11 cellular contexts compared by ENCODE assay signal in the genomic region with DNA sequence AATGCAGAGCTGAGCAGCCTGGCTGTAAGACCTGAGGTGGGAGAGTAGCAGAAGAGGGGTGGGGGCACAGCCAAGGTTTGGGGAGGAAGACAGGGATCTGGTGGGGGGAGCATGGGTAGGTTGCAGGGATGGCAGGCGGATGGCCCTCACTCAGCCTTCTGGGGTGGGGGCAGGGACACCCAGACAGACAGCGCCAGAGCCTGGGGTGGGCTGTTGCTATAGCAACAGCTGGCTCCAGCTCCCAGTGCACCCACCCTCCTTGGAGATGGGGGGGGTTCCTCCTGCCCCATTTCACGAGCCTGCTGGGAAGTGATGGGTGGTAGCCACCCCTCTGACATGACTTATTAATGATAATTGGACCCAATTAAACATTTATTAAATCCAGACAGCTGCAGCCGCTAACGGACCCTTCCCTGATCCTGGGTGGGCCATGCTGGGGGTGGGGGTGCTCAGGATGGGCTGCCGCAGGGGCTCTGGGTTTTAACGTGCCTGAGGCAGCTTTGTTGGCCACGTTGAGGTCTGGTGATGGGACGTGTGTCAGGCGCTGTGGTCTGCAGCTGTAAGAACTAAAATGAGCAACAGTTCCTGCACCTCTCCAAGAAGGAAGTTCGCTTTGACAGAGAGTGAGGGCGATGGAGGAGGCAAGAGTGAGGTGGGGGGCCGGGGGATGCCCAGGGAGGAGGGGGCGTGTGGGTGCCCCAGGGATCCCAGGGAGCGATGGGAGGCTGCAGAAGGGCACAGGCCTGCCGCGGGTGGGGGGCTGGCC. TPM values are rescaled to one million over a fixed set of nuclear protein-coding genes. Genes with fewer than 3 reads are reported as not detected.
DNase-seq lines count a peak whose midpoint lies in the region; ATAC-seq and TF ChIP-seq lines count a peak whose summit lies in the region.
"Had no signal": no experiment of that assay in that cellular context is flagged by ENCODE, and none has a peak within 500 bp of the region (broad histone marks: within the 10 kb centered on the region; RNA-seq: fewer than 3 reads in every experiment).

No MANE protein-coding gene starts in this region.

- TF ChIP-seq CTCF in GM10248 (IDR thresholded peaks at IDR 0.05; ENCODE audit: control extremely low read depth, extremely low read depth, low read depth, missing control alignments) (no peak), neural progenitor cell (IDR thresholded peaks at IDR 0.05) (no peak), sigmoid colon (IDR thresholded peaks at IDR 0.05) (no peak)

- H3K9ac ChIP-seq in neural progenitor cell, result no peak overlapping the region
- H3K9ac ChIP-seq: parathyroid adenoma had no signal

- CTCF ChIA-PET in GM10248 (lab: Yijun Ruan, JAX), result interaction anchor here (0.8 to 4.2 kb wide), 10 partner anchors 17 to 253 kb away, joined by 3 to 24 read pairs (median 4); no protein-coding TSS in a partner anchor

- ATAC-seq in activated naive CD4-positive, alpha-beta T cell treated with anti-CD3 and anti-CD28 coated beads, Interleukin-2, amount 50 U/mL, for 72 hours, result peak; percentile 19 to 70
- no peak for ATAC-seq in Right ventricle myocardium inferior

- peaks cover 86% of the 10 kb centered on the region for H4K20me1 ChIP-seq in neural progenitor cell (ENCODE audit: low read depth)

- no peak overlapping the region for H2AFZ ChIP-seq in neural progenitor cell (replicated peaks)
- H2AFZ ChIP-seq: parathyroid adenoma had no signal

- peak overlapping the region; percentile 99 for H3K4me2 ChIP-seq in neural progenitor cell

- no peaks in the 10 kb centered on the region for H3K36me3 ChIP-seq in neural progenitor cell
- peaks cover 0 to 6% (median 0%) of the 10 kb centered on the region in 4 donors for H3K36me3 ChIP-seq in sigmoid colon

- TF ChIP-seq POLR2A in sigmoid colon (IDR thresholded peaks at IDR 0.05), result no peak

- 38 to 39% methylated on average over 17 of the region's 17 CpGs for WGBS in sigmoid colon, 2 donors

- H3K27ac ChIP-seq in neural progenitor cell (no peak overlapping the region), sigmoid colon (no peak overlapping the region)
- H3K27ac ChIP-seq: parathyroid adenoma had no signal

- H3K27me3 Mint-ChIP-seq in IgD-negative memory B cell (peaks cover 9% of the 10 kb centered on the region), neural progenitor cell (ENCODE audit: insufficient read depth, low read depth) (peaks cover 18% of the 10 kb centered on the region)

- POLR2A ChIA-PET in GM10248 (lab: Yijun Ruan, JAX), result no interaction called here

- peak overlapping the region in 1 of 3 donors; percentile 76 for H3K27ac Mint-ChIP-seq in IgD-negative memory B cell
- H3K27ac Mint-ChIP-seq in activated naive CD4-positive, alpha-beta T cell treated with anti-CD3 and anti-CD28 coated beads, Interleukin-2, amount 50 U/mL, for 72 hours, result peak overlapping the region in 1 of 2 donors; percentile 66
- H3K27ac Mint-ChIP-seq in neural progenitor cell, result no peak overlapping the region

- DNase-seq in GM10248 (ENCODE audit: extremely low spot score) (peak; percentile 47), neural progenitor cell (ENCODE audit: low spot score) (no peak), RPMI8226 (no peak), Right ventricle myocardium inferior (ENCODE audit: missing footprints) (no peak), sigmoid colon (no peak)
- DNase-seq in activated naive CD4-positive, alpha-beta T cell treated with anti-CD3 and anti-CD28 coated beads, Interleukin-2, amount 50 U/mL, for 72 hours (ENCODE audit: low spot score in 2 of 2), result no peak

- intact Hi-C loops in Right ventricle myocardium inferior (cut with DNase I) (no loop called here), sigmoid colon (cut with DNase I) (no loop called here)

- H3K79me2 ChIP-seq in neural progenitor cell (ENCODE audit: low read depth), result peaks cover 5% of the 10 kb centered on the region
- H3K79me2 ChIP-seq: parathyroid adenoma had no signal

- peak overlapping the region; percentile 12 to 92 (median 66) for H3K4me3 Mint-ChIP-seq in IgD-negative memory B cell
- peak overlapping the region; percentile 71 for H3K4me3 Mint-ChIP-seq in neural progenitor cell

- no peaks in the 10 kb centered on the region for H3K36me3 Mint-ChIP-seq in IgD-negative memory B cell
- H3K36me3 Mint-ChIP-seq in activated naive CD4-positive, alpha-beta T cell treated with anti-CD3 and anti-CD28 coated beads, Interleukin-2, amount 50 U/mL, for 72 hours, result no peaks in the 10 kb centered on the region
- H3K36me3 Mint-ChIP-seq in neural progenitor cell, result peaks cover 9% of the 10 kb centered on the region

- H3K27me3 ChIP-seq in neural progenitor cell (peaks cover 35% of the 10 kb centered on the region), sigmoid colon (peaks cover 5 to 37% (median 7%) of the 10 kb centered on the region in 3 donors)

- peaks cover 6 to 16% (median 15%) of the 10 kb centered on the region in 3 donors for H3K4me1 Mint-ChIP-seq in IgD-negative memory B cell
- H3K4me1 Mint-ChIP-seq in neural progenitor cell, result peaks cover 5% of the 10 kb centered on the region

- H3F3A ChIP-seq in neural progenitor cell (ENCODE audit: low read depth), result peaks cover 17% of the 10 kb centered on the region

- peak overlapping the region; percentile 52 for H3K4me3 ChIP-seq in neural progenitor cell
- H3K4me3 ChIP-seq in sigmoid colon, result no peak overlapping the region

- H3K4me1 ChIP-seq in neural progenitor cell (peaks cover 20% of the 10 kb centered on the region), sigmoid colon (peaks cover 0 to 26% (median 17%) of the 10 kb centered on the region in 4 donors)

- no peak for TF ChIP-seq EP300 in sigmoid colon (IDR thresholded peaks at IDR 0.05)

- H3K9me3 ChIP-seq in neural progenitor cell (ENCODE audit: low read depth), result no peaks in the 10 kb centered on the region
- H3K9me3 ChIP-seq in sigmoid colon, result no peaks in the 10 kb centered on the region

- H3K9me3 Mint-ChIP-seq in IgD-negative memory B cell (no peaks in the 10 kb centered on the region), neural progenitor cell (no peaks in the 10 kb centered on the region)
- H3K9me3 Mint-ChIP-seq in activated naive CD4-positive, alpha-beta T cell treated with anti-CD3 and anti-CD28 coated beads, Interleukin-2, amount 50 U/mL, for 72 hours, result no peaks in the 10 kb centered on the region

RNA-seq across cellular contexts. Expression of gene AGRN, which starts 19.4 kb away (rescaled TPM):
- polyA plus RNA-seq in IgD-negative memory B cell (0.05 TPM), sigmoid colon (10 to 100 TPM in 1 of 3 donors, 1 to 10 TPM in 2; 2.8 to 54.4 (median 3.0) TPM)
- total RNA-seq in activated naive CD4-positive, alpha-beta T cell treated with anti-CD3 and anti-CD28 coated beads, Interleukin-2, amount 50 U/mL, for 72 hours, result 10 to 100 TPM; 44.5 to 79.9 TPM
- total RNA-seq in neural progenitor cell (ENCODE audit: low replicate concordance) (34.1 and 142 TPM in 2 replicates), Right ventricle myocardium inferior (14.1 TPM), sigmoid colon (10 to 100 TPM in 2 of 4 donors, 1 to 10 TPM in 2; 3.9 to 23.3 (median 10.3) TPM)

RNA-seq across cellular contexts. Expression of gene ISG15, which starts 26.0 kb away (rescaled TPM):
- 191 TPM for polyA plus RNA-seq in IgD-negative memory B cell
- 10 to 100 TPM; 91.6 to 97.5 TPM for total RNA-seq in activated naive CD4-positive, alpha-beta T cell treated with anti-CD3 and anti-CD28 coated beads, Interleukin-2, amount 50 U/mL, for 72 hours
- 22.4 and 33.6 TPM in 2 replicates for total RNA-seq in neural progenitor cell (ENCODE audit: low replicate concordance)
- 19.2 TPM for total RNA-seq in Right ventricle myocardium inferior
- total RNA-seq in sigmoid colon, result 10 to 100 TPM; 49.4 to 81.1 (median 68.8) TPM
- polyA plus RNA-seq in sigmoid colon, result 100 to 1,000 TPM in 2 of 3 donors, 10 to 100 TPM in 1; 78.7 to 357 (median 241) TPM

RNA-seq across cellular contexts. Expression of gene RNF223, which starts 34.8 kb away (rescaled TPM):
- polyA plus RNA-seq in IgD-negative memory B cell (not detected), sigmoid colon (1 to 10 TPM in 2 of 3 donors, under 1 TPM in 1; 0.60 to 3.7 (median 1.9) TPM)
- total RNA-seq in activated naive CD4-positive, alpha-beta T cell treated with anti-CD3 and anti-CD28 coated beads, Interleukin-2, amount 50 U/mL, for 72 hours, result not detected
- total RNA-seq in neural progenitor cell (ENCODE audit: low replicate concordance) (not detected in 2 replicates), Right ventricle myocardium inferior (not detected), sigmoid colon (not detected)
- total RNA-seq: Daoy, HT1080, RPMI7951 had no signal

RNA-seq across cellular contexts. Expression of gene HES4, which starts 39.4 kb away (rescaled TPM):
- polyA plus RNA-seq in IgD-negative memory B cell (not detected), sigmoid colon (10 to 100 TPM in 1 of 3 donors, 1 to 10 TPM in 2; 1.2 to 15.7 (median 4.6) TPM)
- total RNA-seq in activated naive CD4-positive, alpha-beta T cell treated with anti-CD3 and anti-CD28 coated beads, Interleukin-2, amount 50 U/mL, for 72 hours, result 1 to 10 TPM; 3.2 to 4.4 TPM
- total RNA-seq in neural progenitor cell (ENCODE audit: low replicate concordance) (7.6 and 35.7 TPM in 2 replicates), Right ventricle myocardium inferior (36.7 TPM), sigmoid colon (10 to 100 TPM; 25.0 to 65.1 (median 27.9) TPM)

RNA-seq across cellular contexts. Expression of gene PERM1, which starts 57.4 kb away (rescaled TPM):
- polyA plus RNA-seq in IgD-negative memory B cell, result not detected
- total RNA-seq in activated naive CD4-positive, alpha-beta T cell treated with anti-CD3 and anti-CD28 coated beads, Interleukin-2, amount 50 U/mL, for 72 hours, result not detected
- not detected in 2 replicates for total RNA-seq in neural progenitor cell (ENCODE audit: low replicate concordance)
- 174 TPM for total RNA-seq in Right ventricle myocardium inferior
- under 1 TPM in 1 of 4 donors, not detected in 3; under 0.01 TPM for total RNA-seq in sigmoid colon
- under 1 TPM in 2 of 3 donors, not detected in 1; 0.16 to 0.69 TPM for polyA plus RNA-seq in sigmoid colon
- total RNA-seq: Daoy had no signal
